In the genomic region with DNA sequence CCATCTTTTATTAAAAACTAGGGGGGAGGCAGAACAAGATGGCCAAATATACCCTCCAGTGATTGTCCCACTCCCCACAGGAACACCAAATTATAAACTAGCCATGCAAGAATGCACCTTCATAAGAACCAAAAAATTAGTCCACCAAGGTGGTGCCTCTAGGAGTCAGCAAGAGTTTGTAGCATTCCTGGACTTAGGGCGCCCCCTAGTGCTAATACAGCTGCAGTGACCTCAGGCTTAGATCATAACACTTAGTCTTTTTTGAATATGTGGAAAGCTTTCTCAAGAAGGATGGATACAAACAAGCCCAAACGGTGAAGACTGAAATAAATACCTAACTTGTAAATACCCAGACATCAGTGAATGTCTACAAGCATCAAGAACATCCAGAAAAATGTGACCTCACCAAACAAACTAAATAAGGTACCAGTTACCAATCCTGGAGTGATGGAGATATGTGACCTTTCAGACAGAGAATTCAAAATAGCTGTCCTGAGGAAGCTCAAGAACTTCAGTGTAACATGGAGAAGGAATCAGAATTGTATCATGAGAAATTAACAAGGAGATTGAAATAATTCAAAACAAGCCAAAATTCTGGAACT, we compare ENCODE assay signal across 8 cellular contexts. TPM values are rescaled to one million over a fixed set of nuclear protein-coding genes. Genes with fewer than 3 reads are reported as not detected.
DNase-seq lines count a peak whose midpoint lies in the region; ATAC-seq and TF ChIP-seq lines count a peak whose summit lies in the region.

No MANE protein-coding gene starts in this region.

- intact Hi-C loops in dorsolateral prefrontal cortex (cut with DNase I), result no loop called here

- peaks cover 13% of the 10 kb centered on the region for H3K36me3 ChIP-seq in CD4-positive, CD25-positive, alpha-beta regulatory T cell (ENCODE audit: control insufficient read depth, insufficient read depth, low read length)
- peaks cover 3 to 5% of the 10 kb centered on the region in 2 donors for H3K36me3 ChIP-seq in lung (ENCODE audit: control insufficient read depth in 2 of 2, insufficient read depth in 2 of 2, low read length in 2 of 2)

- no peak overlapping the region for H3K4me3 ChIP-seq in CD4-positive, CD25-positive, alpha-beta regulatory T cell (ENCODE audit: low read depth, low read length)
- H3K4me3 ChIP-seq in dorsolateral prefrontal cortex (no peak overlapping the region), lung (no peak overlapping the region)

- no peaks in the 10 kb centered on the region for H3K27me3 Mint-ChIP-seq in CD4-positive, CD25-positive, alpha-beta regulatory T cell

- H3K27ac ChIP-seq in CD4-positive, CD25-positive, alpha-beta regulatory T cell (ENCODE audit: insufficient read depth, low read length, poor library complexity, severe bottlenecking), result no peak overlapping the region
- H3K27ac ChIP-seq in dorsolateral prefrontal cortex, result no peak overlapping the region
- H3K27ac ChIP-seq in lung (ENCODE audit: low read depth in 1 of 2, low read length in 1 of 2), result no peak overlapping the region

- H3K36me3 Mint-ChIP-seq in CD4-positive, CD25-positive, alpha-beta regulatory T cell, result peaks cover 20% of the 10 kb centered on the region

- no peaks in the 10 kb centered on the region for H3K9me3 ChIP-seq in CD4-positive, CD25-positive, alpha-beta regulatory T cell (ENCODE audit: control insufficient read depth in 2 of 2, low read length in 2 of 2)
- H3K9me3 ChIP-seq in lung (ENCODE audit: control insufficient read depth in 2 of 2, insufficient read depth in 1 of 2, low read length in 1 of 2), result no peaks in the 10 kb centered on the region

- H3K27ac Mint-ChIP-seq in CD4-positive, CD25-positive, alpha-beta regulatory T cell, result peak overlapping the region in 1 of 3 donors; percentile 23

- no peaks in the 10 kb centered on the region for H3K4me1 ChIP-seq in CD4-positive, CD25-positive, alpha-beta regulatory T cell (ENCODE audit: control insufficient read depth, insufficient read depth, low read length, poor library complexity, severe bottlenecking)
- H3K4me1 ChIP-seq in lung (ENCODE audit: control insufficient read depth in 2 of 2, insufficient read depth in 2 of 2, low read length in 2 of 2), result no peaks in the 10 kb centered on the region

- peak; percentile 72 to 95 (median 88) for TF ChIP-seq CTCF in dorsolateral prefrontal cortex (IDR thresholded peaks at IDR 0.05 in 54 of 56, conservative IDR thresholded peaks at IDR 0.05 in 2 of 56; ENCODE audit: low read depth in 1 of 56, partially characterized antibody in 56 of 56)
- TF ChIP-seq CTCF in lung (IDR thresholded peaks at IDR 0.05; ENCODE audit: control extremely low read depth, extremely low read depth), result peak; percentile 90

- peaks cover 6 to 12% (median 8%) of the 10 kb centered on the region in 4 donors for H3K4me1 Mint-ChIP-seq in CD4-positive, CD25-positive, alpha-beta regulatory T cell

- DNase-seq in CD4-positive, CD25-positive, alpha-beta regulatory T cell, result peak; percentile 66 to 85 (median 81)
- DNase-seq in NCI-H748 treated with DMSO at 0.1 percent for 48 hours (lab: John Stamatoyannopoulos, UW), result peak; percentile 63
- DNase-seq in activated CD4-positive, alpha-beta T cell treated with anti-CD3 and anti-CD28 coated beads, Interleukin-2, amount 50 U/mL, for 24 hours (ENCODE audit: low read depth in 1 of 2, low spot score in 1 of 2), result peak; percentile 67 to 78
- DNase-seq in dorsolateral prefrontal cortex, result peak; percentile 57 to 84 (median 65)
- peak; percentile 76 for DNase-seq in lung (ENCODE audit: low spot score)
- DNase-seq in stimulated activated CD8-positive, alpha-beta memory T cell treated with anti-CD3 and anti-CD28 coated beads, Interleukin-15, amount 100 ng/mL, for 4 hours (ENCODE audit: low read depth in 2 of 2), result peak; percentile 27 to 66

- H3K27me3 ChIP-seq in CD4-positive, CD25-positive, alpha-beta regulatory T cell (ENCODE audit: control insufficient read depth, insufficient read depth, low read length), result no peaks in the 10 kb centered on the region
- no peaks in the 10 kb centered on the region for H3K27me3 ChIP-seq in dorsolateral prefrontal cortex
- H3K27me3 ChIP-seq in lung (ENCODE audit: control insufficient read depth, insufficient read depth), result no peaks in the 10 kb centered on the region

- WGBS in lung, 2 donors, result 3% methylated on average over 2 of the region's 2 CpGs

- ATAC-seq in CD4-positive, CD25-positive, alpha-beta regulatory T cell (ENCODE audit: low read depth in 2 of 2), result peak; percentile 91 to 94
- ATAC-seq in GM19438 (IDR thresholded peaks at IDR 0.05; ENCODE audit: low read depth, unreplicated experiment), result peak; percentile 95
- peak; percentile 98 for ATAC-seq in HG03460 (IDR thresholded peaks at IDR 0.05; ENCODE audit: unreplicated experiment)
- peak; percentile 89 for ATAC-seq in lung (ENCODE audit: insufficient read depth, low FRiP score)

- H3K4me3 Mint-ChIP-seq in CD4-positive, CD25-positive, alpha-beta regulatory T cell, result no peak overlapping the region

- no peaks in the 10 kb centered on the region for H3K9me3 Mint-ChIP-seq in CD4-positive, CD25-positive, alpha-beta regulatory T cell

RNA-seq across cellular contexts. Expression of a gene that starts 19.3 kb away (rescaled TPM):
- 47.5 TPM for total RNA-seq in CD4-positive, CD25-positive, alpha-beta regulatory T cell
- polyA plus RNA-seq in CD4-positive, CD25-positive, alpha-beta regulatory T cell, result 10 to 100 TPM; 23.9 to 33.4 (median 24.3) TPM
- total RNA-seq in dorsolateral prefrontal cortex, result 10 to 100 TPM; 44.0 to 92.9 (median 74.6) TPM
- 100 to 1,000 TPM in 1 of 2 donors, 10 to 100 TPM in 1; 42.8 to 109 TPM for total RNA-seq in lung
- 10 to 100 TPM; 15.4 to 24.3 TPM for polyA plus RNA-seq in lung

RNA-seq across cellular contexts. Expression of a gene that starts 19.4 kb away (rescaled TPM):
- total RNA-seq in CD4-positive, CD25-positive, alpha-beta regulatory T cell, result 2.3 TPM
- 10 to 100 TPM in 1 of 4 donors, 1 to 10 TPM in 3; 7.2 to 12.7 (median 9.2) TPM for polyA plus RNA-seq in CD4-positive, CD25-positive, alpha-beta regulatory T cell
- total RNA-seq in dorsolateral prefrontal cortex (10 to 100 TPM in 100 of 120 experiments, 1 to 10 TPM in 20; 6.3 to 18.9 (median 12.1) TPM), lung (10 to 100 TPM in 1 of 2 donors, 1 to 10 TPM in 1; 6.6 to 12.6 TPM)
- 1 to 10 TPM; 3.1 to 4.9 TPM for polyA plus RNA-seq in lung
